ENCODE assay signal across 8 cellular contexts in the genomic region with DNA sequence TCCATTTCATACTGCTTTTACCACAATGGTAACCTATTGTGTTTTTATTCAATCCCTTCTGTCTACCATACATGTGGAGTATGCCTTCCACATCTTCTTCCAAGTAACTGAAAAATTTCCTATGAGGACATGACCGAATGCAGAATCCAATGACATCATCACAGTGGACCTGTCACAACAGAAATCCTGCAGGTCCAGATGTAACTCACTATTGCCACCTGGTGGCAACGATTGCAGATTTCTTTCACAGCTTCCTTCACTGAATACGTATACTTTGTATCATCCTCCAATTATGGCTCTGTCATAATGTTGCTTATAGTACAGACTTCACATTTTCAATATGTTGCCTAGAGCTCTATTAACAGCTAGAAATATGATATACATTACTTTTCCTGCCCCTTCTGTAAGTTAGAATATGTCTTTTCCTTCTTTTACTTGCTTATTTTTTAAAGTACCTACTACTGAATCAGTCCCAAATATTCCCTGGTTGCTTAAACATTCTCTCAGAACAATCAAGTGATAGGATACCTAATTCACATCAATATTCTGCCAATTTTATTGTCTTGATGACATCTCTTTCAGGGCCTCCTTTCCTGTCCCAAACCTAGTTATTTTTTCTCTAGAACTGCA. TPM values are rescaled to one million over a fixed set of nuclear protein-coding genes. Genes with fewer than 3 reads are reported as not detected.
DNase-seq lines count a peak whose midpoint lies in the region; ATAC-seq and TF ChIP-seq lines count a peak whose summit lies in the region.

No MANE protein-coding gene starts in this region.

- H3K27ac Mint-ChIP-seq in activated naive CD8-positive, alpha-beta T cell treated with anti-CD3 and anti-CD28 coated beads, Interleukin-2, amount 50 U/mL, for 24 hours = no peak overlapping the region
- H3K27ac Mint-ChIP-seq in natural killer cell = no peak overlapping the region

- H3K36me3 ChIP-seq in psoas muscle (ENCODE audit: insufficient read depth in 1 of 2, low read depth in 1 of 2) = no peaks in the 10 kb centered on the region

- H3K4me1 ChIP-seq in psoas muscle = no peaks in the 10 kb centered on the region

- H3K27me3 Mint-ChIP-seq in activated naive CD8-positive, alpha-beta T cell treated with anti-CD3 and anti-CD28 coated beads, Interleukin-2, amount 50 U/mL, for 24 hours = no peaks in the 10 kb centered on the region
- no peaks in the 10 kb centered on the region for H3K27me3 Mint-ChIP-seq in natural killer cell (ENCODE audit: low read depth in 2 of 2)

- intact Hi-C loops in cardiac septum (cut with DNase I) (loop anchor here (10.0 kb wide), 1 partner anchor 350 kb away; no protein-coding TSS in a partner anchor), psoas muscle (cut with DNase I) (loop anchor here in 1 of 2 donors (5.0 kb wide), 1 partner anchor 267 kb away; a partner anchor contains a TSS), natural killer cell (cut with micrococcal nuclease) (no loop called here)

- DNase-seq in GM04504 (ENCODE audit: low read depth) (peak; percentile 59), HK-2 (ENCODE audit: unreplicated experiment) (peak; percentile 68), NCI-H748 treated with DMSO at 0.1 percent for 48 hours (lab: John Stamatoyannopoulos, UW) (peak; percentile 79), cardiac septum (ENCODE audit: low spot score) (peak; percentile 75), psoas muscle (peak; percentile 29 to 42), natural killer cell (no peak)
- DNase-seq in activated naive CD8-positive, alpha-beta T cell treated with anti-CD3 and anti-CD28 coated beads, Interleukin-2, amount 50 U/mL, for 24 hours = peak; percentile 50

- no peaks in the 10 kb centered on the region for H3K36me3 Mint-ChIP-seq in activated naive CD8-positive, alpha-beta T cell treated with anti-CD3 and anti-CD28 coated beads, Interleukin-2, amount 50 U/mL, for 24 hours (ENCODE audit: low read depth)
- H3K36me3 Mint-ChIP-seq in natural killer cell = peaks cover 6% of the 10 kb centered on the region

- no peaks in the 10 kb centered on the region for H3K9me3 Mint-ChIP-seq in activated naive CD8-positive, alpha-beta T cell treated with anti-CD3 and anti-CD28 coated beads, Interleukin-2, amount 50 U/mL, for 24 hours
- peaks cover 7 to 10% of the 10 kb centered on the region in 2 donors for H3K9me3 Mint-ChIP-seq in natural killer cell

- no peak overlapping the region for H3K4me3 Mint-ChIP-seq in activated naive CD8-positive, alpha-beta T cell treated with anti-CD3 and anti-CD28 coated beads, Interleukin-2, amount 50 U/mL, for 24 hours
- no peak overlapping the region for H3K4me3 Mint-ChIP-seq in natural killer cell

- H3K27ac ChIP-seq in psoas muscle = no peak overlapping the region

- H3K27me3 ChIP-seq in psoas muscle (ENCODE audit: insufficient read depth in 3 of 3, low read length in 2 of 3) = no peaks in the 10 kb centered on the region

- H3K4me3 ChIP-seq in psoas muscle = no peak overlapping the region

- peak; percentile 99 for ATAC-seq in GM21515 (IDR thresholded peaks at IDR 0.05; ENCODE audit: unreplicated experiment)
- ATAC-seq in activated naive CD8-positive, alpha-beta T cell treated with anti-CD3 and anti-CD28 coated beads, Interleukin-2, amount 50 U/mL, for 24 hours = no peak
- ATAC-seq in psoas muscle = peak; percentile 61 to 89 (median 80)
- ATAC-seq in natural killer cell = no peak

- 1 to 3% (median 3%) methylated on average over 3 of the region's 3 CpGs for WGBS in psoas muscle, 3 donors

- TF ChIP-seq CTCF in psoas muscle (IDR thresholded peaks at IDR 0.05) (peak; percentile 74), natural killer cell (IDR thresholded peaks at IDR 0.05) (no peak)

- no peaks in the 10 kb centered on the region for H3K4me1 Mint-ChIP-seq in activated naive CD8-positive, alpha-beta T cell treated with anti-CD3 and anti-CD28 coated beads, Interleukin-2, amount 50 U/mL, for 24 hours
- no peaks in the 10 kb centered on the region for H3K4me1 Mint-ChIP-seq in natural killer cell

- no peaks in the 10 kb centered on the region for H3K9me3 ChIP-seq in psoas muscle

RNA-seq across cellular contexts. Expression of a gene that starts 45.4 kb away (rescaled TPM):
- total RNA-seq in cardiac septum (not detected), psoas muscle (under 1 TPM in 1 of 4 donors, not detected in 3; 0.12 TPM), natural killer cell (not detected)
- polyA plus RNA-seq in psoas muscle = not detected

Comparison
In these comparisons a context has a peak if more than half of its experiments do, and no peak if none do; other contexts are left out.
1. ATAC-seq: peak in GM21515 (single experiment) and psoas muscle (4 of 4); none in activated naive CD8-positive, alpha-beta T cell treated with anti-CD3 and anti-CD28 coated beads, Interleukin-2, amount 50 U/mL, for 24 hours (single experiment) and natural killer cell (0 of 3).